In genomic region chr16:25092489-25092888, GRCh38 we compare ENCODE assay signal across 19 cellular contexts. TPM values are rescaled to one million over a fixed set of nuclear protein-coding genes. Genes with fewer than 3 reads are reported as not detected.
DNase-seq lines count a peak whose midpoint lies in the region; ATAC-seq and TF ChIP-seq lines count a peak whose summit lies in the region.
"Had no signal": no experiment of that assay in that cellular context is flagged by ENCODE, and none has a peak within 500 bp of the region (broad histone marks: within the 10 kb centered on the region; RNA-seq: fewer than 3 reads in every experiment).

No MANE protein-coding gene starts in this region.

- H3K27ac ChIP-seq in left ventricle myocardium inferior (replicated peaks) = no peak overlapping the region
- H3K27ac ChIP-seq: neural progenitor cell had no signal

- H3K36me3 Mint-ChIP-seq in activated CD8-positive, alpha-beta T cell treated with anti-CD3 and anti-CD28 coated beads for 36 hours (ENCODE audit: low read depth) = peaks cover 4% of the 10 kb centered on the region
- H3K36me3 Mint-ChIP-seq: neural progenitor cell, type B pancreatic cell had no signal

- no peak for ATAC-seq in activated CD8-positive, alpha-beta T cell treated with anti-CD3 and anti-CD28 coated beads for 36 hours
- ATAC-seq: K562 had no signal

- POLR2A ChIA-PET in activated CD8-positive, alpha-beta T cell treated with anti-CD3 and anti-CD28 coated beads for 36 hours (lab: Charles Lee) = no interaction called here

- H3K4me1 ChIP-seq in BE2C (no peaks in the 10 kb centered on the region), left ventricle myocardium inferior (no peaks in the 10 kb centered on the region)
- H3K4me1 ChIP-seq: neural progenitor cell had no signal

- peak; percentile 72 for DNase-seq in NCI-H2227 (lab: John Stamatoyannopoulos, UW; ENCODE audit: unreplicated experiment)
- DNase-seq in NCI-H2227 treated with DMSO at 0.1 percent for 48 hours (lab: John Stamatoyannopoulos, UW) = no peak
- peak; percentile 50 for DNase-seq in BE2C
- DNase-seq in KBM-7 = peak; percentile 12
- no peak for DNase-seq in activated CD8-positive, alpha-beta T cell treated with anti-CD3 and anti-CD28 coated beads for 36 hours
- no peak for DNase-seq in retina
- no peak for DNase-seq in HCEC 1CT
- no peak for DNase-seq in left ventricle myocardium inferior
- DNase-seq: 8988T, cerebellar nuclear complex, DMS53, NCI-H1436 treated with DMSO at 0.1 percent for 48 hours, NCI-H2171 treated with DMSO at 0.1 percent for 48 hours, NCI-H526 treated with DMSO at 0.1 percent for 48 hours had no signal

- H3K27me3 ChIP-seq in BE2C (peaks cover 34% of the 10 kb centered on the region), left ventricle myocardium inferior (ENCODE audit: low read depth) (no peaks in the 10 kb centered on the region)

- peaks cover 27% of the 10 kb centered on the region for H3K4me1 Mint-ChIP-seq in activated CD8-positive, alpha-beta T cell treated with anti-CD3 and anti-CD28 coated beads for 36 hours (ENCODE audit: low read depth)

- intact Hi-C loops in activated CD8-positive, alpha-beta T cell treated with anti-CD3 and anti-CD28 coated beads for 36 hours (cut with micrococcal nuclease) = no loop called here
- intact Hi-C loops in left ventricle myocardium inferior (cut with micrococcal nuclease) = no loop called here

- H3K9me3 ChIP-seq in BE2C (no peaks in the 10 kb centered on the region), left ventricle myocardium inferior (replicated peaks) (no peaks in the 10 kb centered on the region)

- H3K4me3 ChIP-seq in BE2C (ENCODE audit: low read depth, low read length) (no peak overlapping the region), left ventricle myocardium inferior (no peak overlapping the region)
- H3K4me3 ChIP-seq: K562, neural progenitor cell had no signal

- in situ Hi-C loops in KBM-7 (cut with MboI; ENCODE audit: low pct_unique_long_range_greater_than_20kb, low sequenced_read_pairs) = no loop called here

- no peak for TF ChIP-seq CTCF in BE2C (IDR thresholded peaks at IDR 0.05; ENCODE audit: low read depth, low read length)
- no peak for TF ChIP-seq CTCF in activated CD8-positive, alpha-beta T cell treated with anti-CD3 and anti-CD28 coated beads for 36 hours (IDR thresholded peaks at IDR 0.05)
- TF ChIP-seq CTCF in left ventricle myocardium inferior (IDR thresholded peaks at IDR 0.05; ENCODE audit: borderline replicate concordance) = no peak

- H3K36me3 ChIP-seq in BE2C (no peaks in the 10 kb centered on the region), left ventricle myocardium inferior (no peaks in the 10 kb centered on the region)
- H3K36me3 ChIP-seq: neural progenitor cell had no signal

- H3K27ac Mint-ChIP-seq in activated CD8-positive, alpha-beta T cell treated with anti-CD3 and anti-CD28 coated beads for 36 hours = peak overlapping the region; percentile 72
- H3K27ac Mint-ChIP-seq: type B pancreatic cell had no signal

- CTCF ChIA-PET in activated CD8-positive, alpha-beta T cell treated with anti-CD3 and anti-CD28 coated beads for 36 hours (lab: Charles Lee) = no interaction called here

- H3K9me3 Mint-ChIP-seq in activated CD8-positive, alpha-beta T cell treated with anti-CD3 and anti-CD28 coated beads for 36 hours = no peaks in the 10 kb centered on the region
- H3K9me3 Mint-ChIP-seq: activated T-helper 1 cell treated with anti-CD3 and anti-CD28 coated beads, Interleukin-12 subunit alpha, Interleukin-12 subunit beta, Interleukin-2, Interleukin-4 antibody, amounts not matched to agents 30 ng/mL and 10 ng/mL and 1 ng/mL, durations not matched to agents 14 hours and 24 hours and 36 hours; CD8-positive, alpha-beta memory T cell; neural progenitor cell; type B pancreatic cell had no signal

- H3K27me3 Mint-ChIP-seq in activated CD8-positive, alpha-beta T cell treated with anti-CD3 and anti-CD28 coated beads for 36 hours = no peaks in the 10 kb centered on the region

- H3K4me3 Mint-ChIP-seq in activated CD8-positive, alpha-beta T cell treated with anti-CD3 and anti-CD28 coated beads for 36 hours = no peak overlapping the region
- H3K4me3 Mint-ChIP-seq: activated T-helper 1 cell treated with anti-CD3 and anti-CD28 coated beads, Interleukin-12 subunit alpha, Interleukin-12 subunit beta, Interleukin-2, Interleukin-4 antibody, amounts not matched to agents 30 ng/mL and 10 ng/mL and 1 ng/mL, durations not matched to agents 14 hours and 24 hours and 36 hours; neural progenitor cell; type B pancreatic cell had no signal

RNA-seq across cellular contexts. Expression of gene LCMT1, which starts 19.1 kb away (rescaled TPM):
- polyA plus RNA-seq in BE2C (2012; ENCODE audit: insufficient read depth, insufficient read length, low read depth) = 73.7 TPM
- 10 to 100 TPM; 37.1 to 40.7 TPM for total RNA-seq in activated CD8-positive, alpha-beta T cell treated with anti-CD3 and anti-CD28 coated beads for 36 hours
- total RNA-seq in left ventricle myocardium inferior = 41.1 TPM

Comparison
In these comparisons a context has a peak if more than half of its experiments do, and no peak if none do; other contexts are left out.
1. DNase-seq: peak in NCI-H2227 (single experiment), BE2C (single experiment) and KBM-7 (single experiment); none in NCI-H2227 treated with DMSO at 0.1 percent for 48 hours (single experiment), activated CD8-positive, alpha-beta T cell treated with anti-CD3 and anti-CD28 coated beads for 36 hours (single experiment), retina (single experiment), HCEC 1CT (single experiment) and left ventricle myocardium inferior (single experiment).